9 cellular contexts compared by ENCODE assay signal in genomic region chr2:69298261-69298660, GRCh38.
DNase-seq lines count a peak whose midpoint lies in the region; ATAC-seq and TF ChIP-seq lines count a peak whose summit lies in the region.
"Had no signal": no experiment of that assay in that cellular context is flagged by ENCODE, and none has a peak within 500 bp of the region (broad histone marks: within the 10 kb centered on the region; RNA-seq: fewer than 3 reads in every experiment).

No MANE protein-coding gene starts in this region.

- H4K20me1 ChIP-seq in SK-N-SH (ENCODE audit: insufficient read depth) = no peaks in the 10 kb centered on the region

- CTCF ChIA-PET in SK-N-SH (lab: Yijun Ruan, JAX) = interaction anchor here (1.2 to 2.3 kb wide), 5 partner anchors 8 to 355 kb away, joined by 3 to 11 read pairs (median 6); partner anchors contain the start of gene ANTXR1

- no peak overlapping the region for H3K4me3 ChIP-seq in HFF-Myc (replicated peaks; ENCODE audit: low read depth, low read length)
- H3K4me3 ChIP-seq in SK-N-SH (ENCODE audit: low read depth in 2 of 2, low read length in 1 of 2) = no peak overlapping the region
- H3K4me3 ChIP-seq in fibroblast of mammary gland (ENCODE audit: control insufficient read depth, low read depth, low read length) = no peak overlapping the region
- H3K4me3 ChIP-seq in body of pancreas = no peak overlapping the region
- H3K4me3 ChIP-seq: gastroesophageal sphincter had no signal

- no peaks in the 10 kb centered on the region for H3K9me3 ChIP-seq in SK-N-SH
- H3K9me3 ChIP-seq in body of pancreas = no peaks in the 10 kb centered on the region
- H3K9me3 ChIP-seq: gastroesophageal sphincter had no signal

- H3K4me1 ChIP-seq in SK-N-SH (ENCODE audit: control insufficient read depth in 1 of 2, insufficient read depth in 2 of 2, low read depth in 1 of 2, low read length in 1 of 2) = peaks cover 11 to 28% of the 10 kb centered on the region in 2 experiments; a peak in 3 of 4 replicates
- H3K4me1 ChIP-seq in body of pancreas = no peaks in the 10 kb centered on the region
- H3K4me1 ChIP-seq: gastroesophageal sphincter had no signal

- intact Hi-C loops in body of pancreas (cut with DNase I) = loop anchor here (5.0 kb wide), 1 partner anchor 266 kb away; no protein-coding TSS in a partner anchor

- TF ChIP-seq CTCF in HFF-Myc (IDR thresholded peaks at IDR 0.05; ENCODE audit: low read depth, low read length, missing control alignments) (no peak), SK-N-SH (IDR thresholded peaks at IDR 0.05) (peak; percentile 8; the same call in 1 of the 2 replicates), fibroblast of mammary gland (conservative IDR thresholded peaks at IDR 0.05; ENCODE audit: control insufficient read depth, insufficient read depth, low read depth, low read length) (peak; percentile 5), body of pancreas (IDR thresholded peaks at IDR 0.05) (no peak)

- DNase-seq in HFF-Myc (ENCODE audit: extremely low read depth, low read depth) (peak; percentile 66), SK-N-SH (no peak), fibroblast of mammary gland (ENCODE audit: low read depth) (peak; percentile 98), stromal cell of bone marrow (ENCODE audit: low read depth) (peak; percentile 97), body of pancreas (no peak), DMS153 (lab: John Stamatoyannopoulos, UW) (no peak)
- DNase-seq in stimulated activated CD8-positive, alpha-beta memory T cell treated with anti-CD3 and anti-CD28 coated beads, Interleukin-4, amount 100 ng/mL, for 48 hours = no peak
- DNase-seq: activated CD4-positive, CD25-positive, alpha-beta regulatory T cell treated with anti-CD3 and anti-CD28 coated beads, Interleukin-2, amount 50 U/mL, for 72 hours had no signal

- H3K79me2 ChIP-seq in SK-N-SH (ENCODE audit: insufficient read depth) = no peaks in the 10 kb centered on the region

- peak in 1 of 2 experiments; percentile 84; a peak in 2 of 4 replicates for TF ChIP-seq EP300 in SK-N-SH (IDR thresholded peaks at IDR 0.05; ENCODE audit: borderline replicate concordance in 1 of 2, low read depth in 1 of 2, low read length in 1 of 2)

- TF ChIP-seq POLR2A in body of pancreas (IDR thresholded peaks at IDR 0.05) = no peak

- H3K27ac ChIP-seq in SK-N-SH (ENCODE audit: low read depth in 2 of 2, low read length in 1 of 2) (peak overlapping the region; percentile 9 to 85; a peak in 3 of 4 replicates), body of pancreas (no peak overlapping the region)
- H3K27ac ChIP-seq: gastroesophageal sphincter had no signal

- peak overlapping the region; percentile 55; the same call in 1 of the 2 replicates for H3K4me2 ChIP-seq in SK-N-SH

- H3K36me3 ChIP-seq in SK-N-SH (replicated peaks in 1 of 2; ENCODE audit: control insufficient read depth in 1 of 2, insufficient read depth in 2 of 2, low read length in 1 of 2) = no peaks in the 10 kb centered on the region
- no peaks in the 10 kb centered on the region for H3K36me3 ChIP-seq in body of pancreas (replicated peaks in 1 of 2; ENCODE audit: insufficient read depth in 1 of 2, low read depth in 2 of 2)
- H3K36me3 ChIP-seq: gastroesophageal sphincter had no signal

- TF ChIP-seq RAD21 in SK-N-SH (IDR thresholded peaks at IDR 0.05; ENCODE audit: low read length) = no peak

- H3F3A ChIP-seq in SK-N-SH (replicated peaks; ENCODE audit: insufficient read depth) = peaks cover 28% of the 10 kb centered on the region

- H3K9ac ChIP-seq in SK-N-SH = peak overlapping the region; percentile 54

- POLR2A ChIA-PET in SK-N-SH (lab: Yijun Ruan, JAX) = no interaction called here

- H3K27me3 ChIP-seq in SK-N-SH (ENCODE audit: insufficient read depth) = no peaks in the 10 kb centered on the region
- no peaks in the 10 kb centered on the region for H3K27me3 ChIP-seq in body of pancreas
- H3K27me3 ChIP-seq: gastroesophageal sphincter had no signal

- no peaks in the 10 kb centered on the region for H3K9me2 ChIP-seq in SK-N-SH

- WGBS in SK-N-SH (ENCODE audit: low lambda C conversion rate) = 36% methylated on average over 7 of the region's 7 CpGs
- WGBS in body of pancreas, 2 donors = 65 to 84% methylated on average over 7 of the region's 7 CpGs

- ATAC-seq in body of pancreas = no peak
- ATAC-seq: gastroesophageal sphincter had no signal

- H2AFZ ChIP-seq in SK-N-SH (ENCODE audit: low read depth) = peak overlapping the region; percentile 71; the same call in 1 of the 2 replicates

TF ChIP-seq in SK-N-SH, 30 proteins besides CTCF, POLR2A, EP300 and RAD21:
- peak; percentile 28; the same call in 1 of the 2 replicates for TF ChIP-seq USF1 (IDR thresholded peaks at IDR 0.05; ENCODE audit: borderline replicate concordance, low read depth)
- TF ChIP-seq, protein P1, sequence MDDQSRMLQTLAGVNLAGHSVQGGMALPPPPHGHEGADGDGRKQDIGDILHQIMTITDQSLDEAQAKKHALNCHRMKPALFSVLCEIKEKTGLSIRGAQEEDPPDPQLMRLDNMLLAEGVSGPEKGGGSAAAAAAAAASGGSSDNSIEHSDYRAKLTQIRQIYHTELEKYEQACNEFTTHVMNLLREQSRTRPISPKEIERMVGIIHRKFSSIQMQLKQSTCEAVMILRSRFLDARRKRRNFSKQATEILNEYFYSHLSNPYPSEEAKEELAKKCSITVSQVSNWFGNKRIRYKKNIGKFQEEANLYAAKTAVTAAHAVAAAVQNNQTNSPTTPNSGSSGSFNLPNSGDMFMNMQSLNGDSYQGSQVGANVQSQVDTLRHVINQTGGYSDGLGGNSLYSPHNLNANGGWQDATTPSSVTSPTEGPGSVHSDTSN (IDR thresholded peaks at IDR 0.05) = peak; percentile 76
- peak; percentile 86 for TF ChIP-seq JUND (IDR thresholded peaks at IDR 0.05)
- peak; percentile 72 for TF ChIP-seq NFIC (IDR thresholded peaks at IDR 0.05; ENCODE audit: borderline replicate concordance)
- 0 out of 2 replicates have a peak, but pooled peaks have one; percentile 26 for TF ChIP-seq YY1 (IDR thresholded peaks at IDR 0.05; ENCODE audit: low read depth)
- peak; percentile 56; the same call in 1 of the 2 replicates for TF ChIP-seq SIN3A (IDR thresholded peaks at IDR 0.05; ENCODE audit: borderline replicate concordance, low read depth, low read length)
- no peak for TF ChIP-seq FOXJ3 (CRISPR knock-in tag; IDR thresholded peaks at IDR 0.05)
- TF ChIP-seq RXRA (IDR thresholded peaks at IDR 0.05; ENCODE audit: borderline replicate concordance, low read depth) = peak; percentile 50; the same call in 1 of the 2 replicates
- 0 out of 2 replicates have a peak, but pooled peaks have one; percentile 39 for TF ChIP-seq POLR2AphosphoS5 (IDR thresholded peaks at IDR 0.05; ENCODE audit: low read depth, low read length)
- TF ChIP-seq, protein P2, sequence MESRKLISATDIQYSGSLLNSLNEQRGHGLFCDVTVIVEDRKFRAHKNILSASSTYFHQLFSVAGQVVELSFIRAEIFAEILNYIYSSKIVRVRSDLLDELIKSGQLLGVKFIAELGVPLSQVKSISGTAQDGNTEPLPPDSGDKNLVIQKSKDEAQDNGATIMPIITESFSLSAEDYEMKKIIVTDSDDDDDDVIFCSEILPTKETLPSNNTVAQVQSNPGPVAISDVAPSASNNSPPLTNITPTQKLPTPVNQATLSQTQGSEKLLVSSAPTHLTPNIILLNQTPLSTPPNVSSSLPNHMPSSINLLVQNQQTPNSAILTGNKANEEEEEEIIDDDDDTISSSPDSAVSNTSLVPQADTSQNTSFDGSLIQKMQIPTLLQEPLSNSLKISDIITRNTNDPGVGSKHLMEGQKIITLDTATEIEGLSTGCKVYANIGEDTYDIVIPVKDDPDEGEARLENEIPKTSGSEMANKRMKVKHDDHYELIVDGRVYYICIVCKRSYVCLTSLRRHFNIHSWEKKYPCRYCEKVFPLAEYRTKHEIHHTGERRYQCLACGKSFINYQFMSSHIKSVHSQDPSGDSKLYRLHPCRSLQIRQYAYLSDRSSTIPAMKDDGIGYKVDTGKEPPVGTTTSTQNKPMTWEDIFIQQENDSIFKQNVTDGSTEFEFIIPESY (IDR thresholded peaks at IDR 0.05; ENCODE audit: borderline replicate concordance, low read depth) = no peak
- TF ChIP-seq TCF12 (IDR thresholded peaks at IDR 0.05) = peak; percentile 84
- TF ChIP-seq MAX (IDR thresholded peaks at IDR 0.05; ENCODE audit: low read depth) = peak; percentile 96
- peak; percentile 87 for TF ChIP-seq FOSL2 (IDR thresholded peaks at IDR 0.05; ENCODE audit: borderline replicate concordance, low read depth)
- TF ChIP-seq TEAD4 (IDR thresholded peaks at IDR 0.05; ENCODE audit: borderline replicate concordance, insufficient read depth) = no peak
TF ChIP-seq in SK-N-SH: peak in this region for 11.

Comparison
In these comparisons a context has a peak if more than half of its experiments do, and no peak if none do; other contexts are left out.
1. DNase-seq: peak in HFF-Myc (single experiment), fibroblast of mammary gland (single experiment) and stromal cell of bone marrow (single experiment); none in SK-N-SH (single experiment), stimulated activated CD8-positive, alpha-beta memory T cell treated with anti-CD3 and anti-CD28 coated beads, Interleukin-4, amount 100 ng/mL, for 48 hours (single experiment), body of pancreas (0 of 4) and DMS153 (single experiment).
2. CTCF ChIP-seq: peak in SK-N-SH (single experiment) and fibroblast of mammary gland (single experiment); none in HFF-Myc (single experiment) and body of pancreas (0 of 7).
3. H3K27ac ChIP-seq: peak in SK-N-SH (2 of 2); none in body of pancreas (0 of 4).